ENCODE assay signal across 8 cellular contexts in genomic region chr4:184538023-184538599, GRCh38.
DNase-seq lines count a peak whose midpoint lies in the region; ATAC-seq lines count a peak whose summit lies in the region.

No MANE protein-coding gene starts in this region.

- H3K36me3 ChIP-seq in BLaER1 treated with 17β-estradiol and CSF1 and Interleukin-3, amounts not matched to agents 10 nM and 100 nM: no peaks in the 10 kb centered on the region

- peak overlapping the region; percentile 64 to 78 (median 70) for H3K4me3 ChIP-seq in BLaER1 treated with 17β-estradiol and CSF1 and Interleukin-3, amounts not matched to agents 10 nM and 100 nM

- peak overlapping the region; percentile 87 to 94 (median 89) for H3K9ac ChIP-seq in BLaER1 treated with 17β-estradiol and CSF1 and Interleukin-3, amounts not matched to agents 10 nM and 100 nM

- no peaks in the 10 kb centered on the region for H4K20me1 ChIP-seq in BLaER1 treated with 17β-estradiol and CSF1 and Interleukin-3, amounts not matched to agents 10 nM and 100 nM

- intact Hi-C loops in activated CD4-positive, alpha-beta memory T cell treated with anti-CD3 and anti-CD28 coated beads for 36 hours (cut with micrococcal nuclease): loop anchor here (1.0 kb wide), 1 partner anchor 117 kb away; no protein-coding TSS in a partner anchor

- no peaks in the 10 kb centered on the region for H3K27me3 Mint-ChIP-seq in activated CD4-positive, alpha-beta memory T cell treated with anti-CD3 and anti-CD28 coated beads for 36 hours

- H3K27ac Mint-ChIP-seq in activated CD4-positive, alpha-beta memory T cell treated with anti-CD3 and anti-CD28 coated beads for 36 hours: peak overlapping the region; percentile 96

- no peaks in the 10 kb centered on the region for H3K27me3 ChIP-seq in BLaER1 treated with 17β-estradiol and CSF1 and Interleukin-3, amounts not matched to agents 10 nM and 100 nM

- peaks cover 2% of the 10 kb centered on the region for H3K36me3 Mint-ChIP-seq in activated CD4-positive, alpha-beta memory T cell treated with anti-CD3 and anti-CD28 coated beads for 36 hours

- CTCF ChIA-PET in activated CD4-positive, alpha-beta memory T cell treated with anti-CD3 and anti-CD28 coated beads for 36 hours (lab: Charles Lee): interaction anchor here (1.8 to 4.2 kb wide), 4 partner anchors 23 to 274 kb away, joined by 5 to 55 read pairs (median 23); no protein-coding TSS in a partner anchor

- ATAC-seq in GM19324 (IDR thresholded peaks at IDR 0.05; ENCODE audit: low FRiP score, unreplicated experiment) (peak; percentile 44), HG03460 (IDR thresholded peaks at IDR 0.05; ENCODE audit: unreplicated experiment) (peak; percentile 57)

- H3K9me3 Mint-ChIP-seq in activated CD4-positive, alpha-beta memory T cell treated with anti-CD3 and anti-CD28 coated beads for 36 hours: peaks cover 2% of the 10 kb centered on the region

- H3K9me3 ChIP-seq in BLaER1 treated with 17β-estradiol and CSF1 and Interleukin-3, amounts not matched to agents 10 nM and 100 nM (replicated peaks in 1 of 11): no peaks in the 10 kb centered on the region

- peak overlapping the region; percentile 90 to 97 (median 93) for H3K27ac ChIP-seq in BLaER1 treated with 17β-estradiol and CSF1 and Interleukin-3, amounts not matched to agents 10 nM and 100 nM

- H3K4me1 Mint-ChIP-seq in activated CD4-positive, alpha-beta memory T cell treated with anti-CD3 and anti-CD28 coated beads for 36 hours (ENCODE audit: low read depth): peaks cover 38% of the 10 kb centered on the region

- H3K4me1 ChIP-seq in BLaER1 treated with 17β-estradiol and CSF1 and Interleukin-3, amounts not matched to agents 10 nM and 100 nM: peaks cover 37 to 47% (median 39%) of the 10 kb centered on the region in 10 experiments

- peak overlapping the region; percentile 95 for H3K4me3 Mint-ChIP-seq in activated CD4-positive, alpha-beta memory T cell treated with anti-CD3 and anti-CD28 coated beads for 36 hours

- POLR2A ChIA-PET in activated CD4-positive, alpha-beta memory T cell treated with anti-CD3 and anti-CD28 coated beads for 36 hours (lab: Charles Lee): interaction anchor here (0.5 to 4.5 kb wide), 9 partner anchors 24 to 848 kb away, joined by 3 to 56 read pairs (median 4); partner anchors contain the start of genes CASP3, IRF2 and PRIMPOL

- H3K4me2 ChIP-seq in BLaER1 treated with 17β-estradiol and CSF1 and Interleukin-3, amounts not matched to agents 10 nM and 100 nM: peak overlapping the region; percentile 78 to 93 (median 92)

- peak; percentile 50 for DNase-seq in NCI-H748 treated with DMSO at 0.1 percent for 48 hours (lab: John Stamatoyannopoulos, UW)
- DNase-seq in activated CD4-positive, alpha-beta memory T cell treated with anti-CD3 and anti-CD28 coated beads for 36 hours: peak; percentile 75
- peak; percentile 31 for DNase-seq in effector CD4-positive, alpha-beta T cell
- peak; percentile 99 for DNase-seq in medulla oblongata (ENCODE audit: extremely low spot score)
- DNase-seq in stimulated activated CD4-positive, alpha-beta T cell treated with anti-CD3 and anti-CD28 coated beads, TNF-alpha, amount 100 ng/mL, for 48 hours (ENCODE audit: low read depth in 3 of 3): peak; percentile 24 to 38 (median 37)

Comparison
In these comparisons a context has a peak if more than half of its experiments do, and no peak if none do; other contexts are left out.
1. Peak in every context shown above with its lines: DNase-seq, ATAC-seq, H3K4me3 ChIP-seq and H3K27ac ChIP-seq.
2. DNase-seq: peak in every context shown above with its lines; median percentile 99 in medulla oblongata; 75 in activated CD4-positive, alpha-beta memory T cell treated with anti-CD3 and anti-CD28 coated beads for 36 hours; 50 in NCI-H748 treated with DMSO at 0.1 percent for 48 hours; 37 in stimulated activated CD4-positive, alpha-beta T cell treated with anti-CD3 and anti-CD28 coated beads, TNF-alpha, amount 100 ng/mL, for 48 hours; 31 in effector CD4-positive, alpha-beta T cell.